ENCODE assay signal across 1 cellular context in the genomic region with DNA sequence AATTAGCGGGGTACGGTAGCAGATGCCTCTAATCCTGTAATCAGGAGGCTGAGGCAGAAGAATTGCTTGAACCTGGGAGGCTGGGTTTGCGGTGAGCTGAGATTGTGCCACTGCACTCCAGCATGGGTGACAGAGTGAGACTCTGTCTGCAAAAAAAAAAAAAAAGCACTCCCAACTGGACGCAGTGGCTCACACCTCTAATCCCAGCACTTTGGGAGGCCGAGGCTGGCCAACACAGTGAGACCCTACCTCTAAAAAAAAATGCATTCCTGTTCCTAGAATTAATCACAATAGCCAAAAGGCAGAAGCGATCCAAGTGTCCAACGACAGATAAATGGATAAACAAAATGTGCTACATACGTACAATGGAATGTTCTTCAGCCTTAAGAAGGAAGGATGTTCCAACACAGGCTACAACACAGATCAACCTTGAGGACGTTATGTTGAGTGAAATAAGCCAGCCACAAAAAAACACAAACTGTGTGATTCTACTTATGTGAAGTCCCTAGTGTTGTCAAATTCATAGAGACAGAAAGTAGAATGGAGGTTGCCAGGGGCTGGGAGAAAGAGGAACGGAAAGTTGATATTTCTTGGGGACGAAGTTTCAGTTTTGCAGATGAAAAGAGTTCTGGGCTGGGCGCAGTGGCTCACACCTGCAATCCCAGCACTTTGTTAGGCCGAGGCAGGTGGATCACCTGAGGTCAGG.
A peak's percentile ranks its signal among the peaks of the same experiment; 100 is the strongest.
TF ChIP-seq lines count a peak whose summit lies in the region.

No MANE protein-coding gene starts in this region.

TF ChIP-seq in GM12878, 131 proteins besides CTCF, POLR2A, EP300 and RAD21 (continues in another document):
- TF ChIP-seq RUNX3 (IDR thresholded peaks at IDR 0.05; ENCODE audit: low read length) (peak; percentile 53; the same call in 1 of the 2 replicates), ATF7 (IDR thresholded peaks at IDR 0.05; ENCODE audit: low read depth) (peak; percentile 13; the same call in 1 of the 2 replicates), RAD51 (IDR thresholded peaks at IDR 0.05) (no peak), JUNB (IDR thresholded peaks at IDR 0.05) (no peak), SREBF1 (IDR thresholded peaks at IDR 0.05; ENCODE audit: low read length) (no peak), MYB (IDR thresholded peaks at IDR 0.05; ENCODE audit: borderline replicate concordance, low read depth, low read length) (no peak), CREM (IDR thresholded peaks at IDR 0.05; ENCODE audit: low read depth) (no peak), SUZ12 (IDR thresholded peaks at IDR 0.05; ENCODE audit: unreplicated experiment) (no peak), TARDBP (IDR thresholded peaks at IDR 0.05; ENCODE audit: borderline replicate concordance) (no peak), CEBPB (IDR thresholded peaks at IDR 0.05; ENCODE audit: borderline replicate concordance in 1 of 2, low read depth in 2 of 2, low read length in 2 of 2) (no peak), TCF7 (IDR thresholded peaks at IDR 0.05; ENCODE audit: borderline replicate concordance) (peak; percentile 58; the same call in 1 of the 2 replicates), PML (IDR thresholded peaks at IDR 0.05; ENCODE audit: low read length) (0 out of 2 replicates have a peak, but pooled peaks have one; percentile 28), ZBED1 (IDR thresholded peaks at IDR 0.05; ENCODE audit: borderline replicate concordance) (no peak), GATAD2B (conservative IDR thresholded peaks at IDR 0.05; ENCODE audit: low read depth) (peak; percentile 81), NR2F1 (conservative IDR thresholded peaks at IDR 0.05) (peak; percentile 68), TCF12 (IDR thresholded peaks at IDR 0.05; ENCODE audit: low read depth, low read length) (peak; percentile 34; the same call in 1 of the 2 replicates), STAT3 (IDR thresholded peaks at IDR 0.05; ENCODE audit: low read depth, low read length) (0 out of 2 replicates have a peak, but pooled peaks have one; percentile 73), IKZF2 (IDR thresholded peaks at IDR 0.05) (peak; percentile 98), JUND (IDR thresholded peaks at IDR 0.05; ENCODE audit: low read depth, low read length) (no peak), RB1 (IDR thresholded peaks at IDR 0.05; ENCODE audit: borderline replicate concordance) (no peak), ZZZ3 (IDR thresholded peaks at IDR 0.05; ENCODE audit: control insufficient read depth, insufficient read length, low read depth) (no peak), MTA3 (IDR thresholded peaks at IDR 0.05; ENCODE audit: borderline replicate concordance, low read length) (peak; percentile 28; the same call in 1 of the 2 replicates), NFIC (IDR thresholded peaks at IDR 0.05; ENCODE audit: low read depth, low read length) (peak; percentile 52; the same call in 1 of the 2 replicates), MYC (IDR thresholded peaks at IDR 0.05; ENCODE audit: insufficient read depth, insufficient read length, insufficient replicate concordance, low read length, severe bottlenecking) (no peak), SMC3 (IDR thresholded peaks at IDR 0.05; ENCODE audit: borderline replicate concordance, low read length) (no peak), GABPA (IDR thresholded peaks at IDR 0.05; ENCODE audit: low read depth) (no peak), DPF2 (IDR thresholded peaks at IDR 0.05) (peak; percentile 82), RBBP5 (conservative IDR thresholded peaks at IDR 0.05) (no peak), SRF (IDR thresholded peaks at IDR 0.05; ENCODE audit: low read depth in 2 of 2, low read length in 2 of 2) (no peak), LARP7 (IDR thresholded peaks at IDR 0.05) (no peak), MEF2A (IDR thresholded peaks at IDR 0.05; ENCODE audit: insufficient read depth, low read depth, low read length) (no peak), MTA2 (IDR thresholded peaks at IDR 0.05; ENCODE audit: low read depth) (peak; percentile 72), MEF2B (IDR thresholded peaks at IDR 0.05; ENCODE audit: partially characterized antibody, poor library complexity, severe bottlenecking) (no peak), ASH2L (IDR thresholded peaks at IDR 0.05; ENCODE audit: borderline replicate concordance, low read depth) (no peak), ZNF217 (IDR thresholded peaks at IDR 0.05) (peak; percentile 84; the same call in 1 of the 2 replicates)
- TF ChIP-seq, protein P1, sequence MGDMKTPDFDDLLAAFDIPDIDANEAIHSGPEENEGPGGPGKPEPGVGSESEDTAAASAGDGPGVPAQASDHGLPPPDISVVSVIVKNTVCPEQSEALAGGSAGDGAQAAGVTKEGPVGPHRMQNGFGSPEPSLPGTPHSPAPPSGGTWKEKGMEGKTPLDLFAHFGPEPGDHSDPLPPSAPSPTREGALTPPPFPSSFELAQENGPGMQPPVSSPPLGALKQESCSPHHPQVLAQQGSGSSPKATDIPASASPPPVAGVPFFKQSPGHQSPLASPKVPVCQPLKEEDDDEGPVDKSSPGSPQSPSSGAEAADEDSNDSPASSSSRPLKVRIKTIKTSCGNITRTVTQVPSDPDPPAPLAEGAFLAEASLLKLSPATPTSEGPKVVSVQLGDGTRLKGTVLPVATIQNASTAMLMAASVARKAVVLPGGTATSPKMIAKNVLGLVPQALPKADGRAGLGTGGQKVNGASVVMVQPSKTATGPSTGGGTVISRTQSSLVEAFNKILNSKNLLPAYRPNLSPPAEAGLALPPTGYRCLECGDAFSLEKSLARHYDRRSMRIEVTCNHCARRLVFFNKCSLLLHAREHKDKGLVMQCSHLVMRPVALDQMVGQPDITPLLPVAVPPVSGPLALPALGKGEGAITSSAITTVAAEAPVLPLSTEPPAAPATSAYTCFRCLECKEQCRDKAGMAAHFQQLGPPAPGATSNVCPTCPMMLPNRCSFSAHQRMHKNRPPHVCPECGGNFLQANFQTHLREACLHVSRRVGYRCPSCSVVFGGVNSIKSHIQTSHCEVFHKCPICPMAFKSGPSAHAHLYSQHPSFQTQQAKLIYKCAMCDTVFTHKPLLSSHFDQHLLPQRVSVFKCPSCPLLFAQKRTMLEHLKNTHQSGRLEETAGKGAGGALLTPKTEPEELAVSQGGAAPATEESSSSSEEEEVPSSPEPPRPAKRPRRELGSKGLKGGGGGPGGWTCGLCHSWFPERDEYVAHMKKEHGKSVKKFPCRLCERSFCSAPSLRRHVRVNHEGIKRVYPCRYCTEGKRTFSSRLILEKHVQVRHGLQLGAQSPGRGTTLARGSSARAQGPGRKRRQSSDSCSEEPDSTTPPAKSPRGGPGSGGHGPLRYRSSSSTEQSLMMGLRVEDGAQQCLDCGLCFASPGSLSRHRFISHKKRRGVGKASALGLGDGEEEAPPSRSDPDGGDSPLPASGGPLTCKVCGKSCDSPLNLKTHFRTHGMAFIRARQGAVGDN (IDR thresholded peaks at IDR 0.05) = peak; percentile 53
- TF ChIP-seq, protein P2, sequence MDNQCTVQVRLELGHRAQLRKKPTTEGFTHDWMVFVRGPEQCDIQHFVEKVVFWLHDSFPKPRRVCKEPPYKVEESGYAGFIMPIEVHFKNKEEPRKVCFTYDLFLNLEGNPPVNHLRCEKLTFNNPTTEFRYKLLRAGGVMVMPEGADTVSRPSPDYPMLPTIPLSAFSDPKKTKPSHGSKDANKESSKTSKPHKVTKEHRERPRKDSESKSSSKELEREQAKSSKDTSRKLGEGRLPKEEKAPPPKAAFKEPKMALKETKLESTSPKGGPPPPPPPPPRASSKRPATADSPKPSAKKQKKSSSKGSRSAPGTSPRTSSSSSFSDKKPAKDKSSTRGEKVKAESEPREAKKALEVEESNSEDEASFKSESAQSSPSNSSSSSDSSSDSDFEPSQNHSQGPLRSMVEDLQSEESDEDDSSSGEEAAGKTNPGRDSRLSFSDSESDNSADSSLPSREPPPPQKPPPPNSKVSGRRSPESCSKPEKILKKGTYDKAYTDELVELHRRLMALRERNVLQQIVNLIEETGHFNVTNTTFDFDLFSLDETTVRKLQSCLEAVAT (IDR thresholded peaks at IDR 0.05) = 0 out of 2 replicates have a peak, but pooled peaks have one; percentile 16
- TF ChIP-seq, protein P3, sequence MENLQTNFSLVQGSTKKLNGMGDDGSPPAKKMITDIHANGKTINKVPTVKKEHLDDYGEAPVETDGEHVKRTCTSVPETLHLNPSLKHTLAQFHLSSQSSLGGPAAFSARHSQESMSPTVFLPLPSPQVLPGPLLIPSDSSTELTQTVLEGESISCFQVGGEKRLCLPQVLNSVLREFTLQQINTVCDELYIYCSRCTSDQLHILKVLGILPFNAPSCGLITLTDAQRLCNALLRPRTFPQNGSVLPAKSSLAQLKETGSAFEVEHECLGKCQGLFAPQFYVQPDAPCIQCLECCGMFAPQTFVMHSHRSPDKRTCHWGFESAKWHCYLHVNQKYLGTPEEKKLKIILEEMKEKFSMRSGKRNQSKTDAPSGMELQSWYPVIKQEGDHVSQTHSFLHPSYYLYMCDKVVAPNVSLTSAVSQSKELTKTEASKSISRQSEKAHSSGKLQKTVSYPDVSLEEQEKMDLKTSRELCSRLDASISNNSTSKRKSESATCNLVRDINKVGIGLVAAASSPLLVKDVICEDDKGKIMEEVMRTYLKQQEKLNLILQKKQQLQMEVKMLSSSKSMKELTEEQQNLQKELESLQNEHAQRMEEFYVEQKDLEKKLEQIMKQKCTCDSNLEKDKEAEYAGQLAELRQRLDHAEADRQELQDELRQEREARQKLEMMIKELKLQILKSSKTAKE (IDR thresholded peaks at IDR 0.05; ENCODE audit: low read depth, poor library complexity, severe bottlenecking) = peak; percentile 73
- TF ChIP-seq, protein P4, sequence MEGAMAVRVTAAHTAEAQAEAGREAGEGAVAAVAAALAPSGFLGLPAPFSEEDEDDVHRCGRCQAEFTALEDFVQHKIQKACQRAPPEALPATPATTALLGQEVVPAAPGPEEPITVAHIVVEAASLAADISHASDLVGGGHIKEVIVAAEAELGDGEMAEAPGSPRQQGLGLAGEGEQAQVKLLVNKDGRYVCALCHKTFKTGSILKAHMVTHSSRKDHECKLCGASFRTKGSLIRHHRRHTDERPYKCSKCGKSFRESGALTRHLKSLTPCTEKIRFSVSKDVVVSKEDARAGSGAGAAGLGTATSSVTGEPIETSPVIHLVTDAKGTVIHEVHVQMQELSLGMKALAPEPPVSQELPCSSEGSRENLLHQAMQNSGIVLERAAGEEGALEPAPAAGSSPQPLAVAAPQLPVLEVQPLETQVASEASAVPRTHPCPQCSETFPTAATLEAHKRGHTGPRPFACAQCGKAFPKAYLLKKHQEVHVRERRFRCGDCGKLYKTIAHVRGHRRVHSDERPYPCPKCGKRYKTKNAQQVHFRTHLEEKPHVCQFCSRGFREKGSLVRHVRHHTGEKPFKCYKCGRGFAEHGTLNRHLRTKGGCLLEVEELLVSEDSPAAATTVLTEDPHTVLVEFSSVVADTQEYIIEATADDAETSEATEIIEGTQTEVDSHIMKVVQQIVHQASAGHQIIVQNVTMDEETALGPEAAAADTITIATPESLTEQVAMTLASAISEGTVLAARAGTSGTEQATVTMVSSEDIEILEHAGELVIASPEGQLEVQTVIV (IDR thresholded peaks at IDR 0.05; ENCODE audit: borderline replicate concordance, partially characterized antibody) = no peak
- TF ChIP-seq, protein P5, sequence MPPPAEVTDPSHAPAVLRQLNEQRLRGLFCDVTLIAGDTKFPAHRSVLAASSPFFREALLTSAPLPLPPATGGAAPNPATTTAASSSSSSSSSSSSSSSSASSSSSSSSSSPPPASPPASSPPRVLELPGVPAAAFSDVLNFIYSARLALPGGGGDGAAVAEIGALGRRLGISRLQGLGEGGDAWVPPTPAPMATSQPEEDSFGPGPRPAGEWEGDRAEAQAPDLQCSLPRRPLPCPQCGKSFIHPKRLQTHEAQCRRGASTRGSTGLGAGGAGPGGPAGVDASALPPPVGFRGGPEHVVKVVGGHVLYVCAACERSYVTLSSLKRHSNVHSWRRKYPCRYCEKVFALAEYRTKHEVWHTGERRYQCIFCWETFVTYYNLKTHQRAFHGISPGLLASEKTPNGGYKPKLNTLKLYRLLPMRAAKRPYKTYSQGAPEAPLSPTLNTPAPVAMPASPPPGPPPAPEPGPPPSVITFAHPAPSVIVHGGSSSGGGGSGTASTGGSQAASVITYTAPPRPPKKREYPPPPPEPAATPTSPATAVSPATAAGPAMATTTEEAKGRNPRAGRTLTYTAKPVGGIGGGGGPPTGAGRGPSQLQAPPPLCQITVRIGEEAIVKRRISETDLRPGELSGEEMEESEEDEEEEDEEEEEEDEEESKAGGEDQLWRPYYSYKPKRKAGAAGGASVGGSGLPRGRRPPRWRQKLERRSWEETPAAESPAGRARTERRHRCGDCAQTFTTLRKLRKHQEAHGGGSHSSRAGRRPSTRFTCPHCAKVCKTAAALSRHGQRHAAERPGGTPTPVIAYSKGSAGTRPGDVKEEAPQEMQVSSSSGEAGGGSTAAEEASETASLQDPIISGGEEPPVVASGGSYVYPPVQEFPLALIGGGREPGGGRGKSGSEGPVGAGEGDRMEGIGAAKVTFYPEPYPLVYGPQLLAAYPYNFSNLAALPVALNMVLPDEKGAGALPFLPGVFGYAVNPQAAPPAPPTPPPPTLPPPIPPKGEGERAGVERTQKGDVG (CRISPR knock-in tag; IDR thresholded peaks at IDR 0.05) = no peak
- TF ChIP-seq, protein P6, sequence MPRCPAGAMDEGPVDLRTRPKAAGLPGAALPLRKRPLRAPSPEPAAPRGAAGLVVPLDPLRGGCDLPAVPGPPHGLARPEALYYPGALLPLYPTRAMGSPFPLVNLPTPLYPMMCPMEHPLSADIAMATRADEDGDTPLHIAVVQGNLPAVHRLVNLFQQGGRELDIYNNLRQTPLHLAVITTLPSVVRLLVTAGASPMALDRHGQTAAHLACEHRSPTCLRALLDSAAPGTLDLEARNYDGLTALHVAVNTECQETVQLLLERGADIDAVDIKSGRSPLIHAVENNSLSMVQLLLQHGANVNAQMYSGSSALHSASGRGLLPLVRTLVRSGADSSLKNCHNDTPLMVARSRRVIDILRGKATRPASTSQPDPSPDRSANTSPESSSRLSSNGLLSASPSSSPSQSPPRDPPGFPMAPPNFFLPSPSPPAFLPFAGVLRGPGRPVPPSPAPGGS (IDR thresholded peaks at IDR 0.05; ENCODE audit: borderline replicate concordance, insufficient read depth, low read depth, low read length, poor library complexity, severe bottlenecking) = no peak
- TF ChIP-seq, protein P7, sequence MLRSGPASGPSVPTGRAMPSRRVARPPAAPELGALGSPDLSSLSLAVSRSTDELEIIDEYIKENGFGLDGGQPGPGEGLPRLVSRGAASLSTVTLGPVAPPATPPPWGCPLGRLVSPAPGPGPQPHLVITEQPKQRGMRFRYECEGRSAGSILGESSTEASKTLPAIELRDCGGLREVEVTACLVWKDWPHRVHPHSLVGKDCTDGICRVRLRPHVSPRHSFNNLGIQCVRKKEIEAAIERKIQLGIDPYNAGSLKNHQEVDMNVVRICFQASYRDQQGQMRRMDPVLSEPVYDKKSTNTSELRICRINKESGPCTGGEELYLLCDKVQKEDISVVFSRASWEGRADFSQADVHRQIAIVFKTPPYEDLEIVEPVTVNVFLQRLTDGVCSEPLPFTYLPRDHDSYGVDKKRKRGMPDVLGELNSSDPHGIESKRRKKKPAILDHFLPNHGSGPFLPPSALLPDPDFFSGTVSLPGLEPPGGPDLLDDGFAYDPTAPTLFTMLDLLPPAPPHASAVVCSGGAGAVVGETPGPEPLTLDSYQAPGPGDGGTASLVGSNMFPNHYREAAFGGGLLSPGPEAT (IDR thresholded peaks at IDR 0.05; ENCODE audit: low read depth) = peak; percentile 90
